In genomic region chr9:38363589-38363925, GRCh38 we compare ENCODE assay signal across 21 cellular contexts. TPM values are rescaled to one million over a fixed set of nuclear protein-coding genes. Genes with fewer than 3 reads are reported as not detected.
A peak's percentile ranks its signal among the peaks of the same experiment; 100 is the strongest.
DNase-seq lines count a peak whose midpoint lies in the region; ATAC-seq, FAIRE-seq and TF ChIP-seq lines count a peak whose summit lies in the region.
"Had no signal": no experiment of that assay in that cellular context is flagged by ENCODE, and none has a peak within 500 bp of the region (broad histone marks: within the 10 kb centered on the region; RNA-seq: fewer than 3 reads in every experiment).

No MANE protein-coding gene starts in this region.

- no peaks in the 10 kb centered on the region for H3F3A ChIP-seq in neural progenitor cell (ENCODE audit: low read depth)

- H3K36me3 Mint-ChIP-seq in chondrocyte (ENCODE audit: low read depth): no peaks in the 10 kb centered on the region
- H3K36me3 Mint-ChIP-seq in neural progenitor cell: no peaks in the 10 kb centered on the region

- FAIRE-seq in urothelium cell line (lab: Jason Lieb, UNC): peak; percentile 66

- H3K27me3 Mint-ChIP-seq in chondrocyte (ENCODE audit: low read depth) (no peaks in the 10 kb centered on the region), neural progenitor cell (ENCODE audit: insufficient read depth, low read depth) (peaks cover 13% of the 10 kb centered on the region)
- H3K27me3 Mint-ChIP-seq: activated naive CD8-positive, alpha-beta T cell treated with anti-CD3 and anti-CD28 coated beads, Interleukin-2, amount 50 U/mL, for 24 hours had no signal

- ATAC-seq in Panc1: peak; percentile 30; the same call in 1 of the 2 replicates

- H3K4me3 Mint-ChIP-seq in chondrocyte (ENCODE audit: unreplicated experiment) (no peak overlapping the region), neural progenitor cell (no peak overlapping the region)
- H3K4me3 Mint-ChIP-seq: nephron progenitor cell had no signal

- no peak overlapping the region for H3K9ac ChIP-seq in neural progenitor cell
- H3K9ac ChIP-seq: parathyroid adenoma had no signal

- no peaks in the 10 kb centered on the region for H3K79me2 ChIP-seq in neural progenitor cell (ENCODE audit: low read depth)
- H3K79me2 ChIP-seq: parathyroid adenoma had no signal

- no peak overlapping the region for H3K4me3 ChIP-seq in Panc1 (ENCODE audit: low read depth in 2 of 2, low read length in 2 of 2)
- no peak overlapping the region for H3K4me3 ChIP-seq in neural progenitor cell
- H3K4me3 ChIP-seq in MG63: no peak overlapping the region
- H3K4me3 ChIP-seq in adrenal gland: no peak overlapping the region
- H3K4me3 ChIP-seq: gastroesophageal sphincter, HAP-1, lower lobe of right lung, SJSA1, thyroid gland had no signal

- POLR2A ChIA-PET in Panc1 (lab: Charles Lee): no interaction called here

- TF ChIP-seq CTCF in Panc1 (IDR thresholded peaks at IDR 0.05) (no peak), chondrocyte (IDR thresholded peaks at IDR 0.05) (no peak), neural progenitor cell (IDR thresholded peaks at IDR 0.05) (no peak), adrenal gland (IDR thresholded peaks at IDR 0.05) (no peak)

- H3K27ac ChIP-seq in Panc1 (ENCODE audit: low read length) (no peak overlapping the region), neural progenitor cell (no peak overlapping the region), adrenal gland (no peak overlapping the region)
- H3K27ac ChIP-seq: lower lobe of right lung, parathyroid adenoma, SJSA1, spleen, thyroid gland had no signal

- no peaks in the 10 kb centered on the region for H3K36me3 ChIP-seq in Panc1 (ENCODE audit: control insufficient read depth, insufficient read depth, low read length)
- H3K36me3 ChIP-seq in neural progenitor cell: no peaks in the 10 kb centered on the region
- no peaks in the 10 kb centered on the region for H3K36me3 ChIP-seq in MG63
- no peaks in the 10 kb centered on the region for H3K36me3 ChIP-seq in adrenal gland (replicated peaks in 1 of 2)
- H3K36me3 ChIP-seq: gastroesophageal sphincter, HAP-1, lower lobe of right lung, SJSA1, spleen, thyroid gland had no signal

- H3K4me1 Mint-ChIP-seq in chondrocyte (ENCODE audit: low read depth): peaks cover 54% of the 10 kb centered on the region
- peaks cover 41% of the 10 kb centered on the region for H3K4me1 Mint-ChIP-seq in neural progenitor cell
- H3K4me1 Mint-ChIP-seq: activated naive CD8-positive, alpha-beta T cell treated with anti-CD3 and anti-CD28 coated beads, Interleukin-2, amount 50 U/mL, for 24 hours; stimulated activated naive CD8-positive, alpha-beta T cell treated with anti-CD3 and anti-CD28 coated beads, Interleukin-15, amount 100 ng/mL, for 72 hours had no signal

- CTCF ChIA-PET in Panc1 (lab: Charles Lee): interaction anchor here (0.7 kb wide), 1 partner anchor 61 kb away, joined by 5 read pairs; no protein-coding TSS in a partner anchor

- H2AFZ ChIP-seq in neural progenitor cell (replicated peaks): no peak overlapping the region
- H2AFZ ChIP-seq: parathyroid adenoma had no signal

- in situ Hi-C loops in Panc1 (cut with HindIII; ENCODE audit: low pct_unique_long_range_greater_than_20kb, low sequenced_read_pairs): no loop called here

- no peaks in the 10 kb centered on the region for H4K20me1 ChIP-seq in neural progenitor cell (ENCODE audit: low read depth)

- H3K27ac Mint-ChIP-seq in chondrocyte (ENCODE audit: unreplicated experiment) (peak overlapping the region; percentile 92), neural progenitor cell (peak overlapping the region; percentile 25)
- H3K27ac Mint-ChIP-seq: activated naive CD8-positive, alpha-beta T cell treated with anti-CD3 and anti-CD28 coated beads, Interleukin-2, amount 50 U/mL, for 24 hours; activated T-cell treated with anti-CD3 and anti-CD28 coated beads, Interleukin-2, amount 50 U/mL, for 24 hours; nephron progenitor cell had no signal

- H3K4me1 ChIP-seq in Panc1 (ENCODE audit: control insufficient read depth, insufficient read depth, low read length) (peaks cover 2% of the 10 kb centered on the region; the same call in 1 of the 2 replicates), neural progenitor cell (peaks cover 15% of the 10 kb centered on the region), adrenal gland (replicated peaks in 1 of 2) (peaks cover 0 to 6% of the 10 kb centered on the region in 2 donors)
- H3K4me1 ChIP-seq: parathyroid adenoma, SJSA1 had no signal

- H3K9me3 ChIP-seq in Panc1 (ENCODE audit: control insufficient read depth, insufficient read depth, low read depth, low read length): no peaks in the 10 kb centered on the region
- H3K9me3 ChIP-seq in neural progenitor cell (ENCODE audit: low read depth): no peaks in the 10 kb centered on the region
- H3K9me3 ChIP-seq in MG63: no peaks in the 10 kb centered on the region
- no peaks in the 10 kb centered on the region for H3K9me3 ChIP-seq in adrenal gland (replicated peaks in 1 of 3)
- H3K9me3 ChIP-seq: gastroesophageal sphincter, HAP-1, lower lobe of right lung, SJSA1, spleen, thyroid gland had no signal

- intact Hi-C loops in Panc1 (cut with micrococcal nuclease; ENCODE audit: unreplicated experiment) (loop anchor here (5.0 kb wide), 1 partner anchor 451 kb away; no protein-coding TSS in a partner anchor), adrenal gland (cut with DNase I) (loop anchor here (5.0 to 10.0 kb wide), 2 partner anchors 276 to 449 kb away; no protein-coding TSS in a partner anchor)

- H3K4me2 ChIP-seq in neural progenitor cell: no peak overlapping the region

- H3K27me3 ChIP-seq in Panc1 (ENCODE audit: control insufficient read depth, insufficient read depth, low read length): no peaks in the 10 kb centered on the region
- H3K27me3 ChIP-seq in neural progenitor cell: no peaks in the 10 kb centered on the region
- no peaks in the 10 kb centered on the region; the same call in 1 of the 2 replicates for H3K27me3 ChIP-seq in MG63
- H3K27me3 ChIP-seq in adrenal gland: no peaks in the 10 kb centered on the region
- H3K27me3 ChIP-seq: gastroesophageal sphincter, SJSA1, spleen, thyroid gland had no signal

- TF ChIP-seq POLR2A in adrenal gland (IDR thresholded peaks at IDR 0.05): no peak

- 63 to 75% (median 66%) methylated on average over 5 of the region's 5 CpGs for WGBS in adrenal gland, 4 donors

- H3K9me3 Mint-ChIP-seq in chondrocyte (ENCODE audit: low read depth) (no peaks in the 10 kb centered on the region), neural progenitor cell (no peaks in the 10 kb centered on the region)
- H3K9me3 Mint-ChIP-seq: activated naive CD8-positive, alpha-beta T cell treated with anti-CD3 and anti-CD28 coated beads, Interleukin-2, amount 50 U/mL, for 24 hours; activated T-cell treated with anti-CD3 and anti-CD28 coated beads, Interleukin-2, amount 50 U/mL, for 24 hours; nephron progenitor cell; stimulated activated naive CD8-positive, alpha-beta T cell treated with anti-CD3 and anti-CD28 coated beads, Interleukin-15, amount 100 ng/mL, for 72 hours had no signal

- DNase-seq in Panc1 (ENCODE audit: low read depth, low spot score) (no peak), chondrocyte (ENCODE audit: low spot score) (no peak), neural progenitor cell (ENCODE audit: low spot score) (no peak), urothelium cell line (ENCODE audit: low spot score) (no peak), MG63 (no peak), iPS-NIHi11 (ENCODE audit: low spot score) (no peak), adrenal gland (no peak)
- DNase-seq: activated CD4-positive, alpha-beta T cell treated with anti-CD3 and anti-CD28 coated beads, Interleukin-2, amount 50 U/mL, for 1 hour; activated CD4-positive, CD25-positive, alpha-beta regulatory T cell; activated gamma-delta T cell treated with Interleukin-2 at 50 U/mL for 16 hours; activated naive CD8-positive, alpha-beta T cell treated with anti-CD3 and anti-CD28 coated beads, Interleukin-2, amount 50 U/mL, for 24 hours; activated T-cell treated with anti-CD3 and anti-CD28 coated beads, Interleukin-2, amount 50 U/mL, for 24 hours; lower lobe of right lung; spleen had no signal

- no TSS peak for BruUV-seq in Panc1 (replicated peaks; lab: Mats Ljungman, UMichigan)

RNA-seq across cellular contexts. Expression of gene ALDH1B1, which starts 28.9 kb away (rescaled TPM):
- total RNA-seq in Panc1 (2021; ENCODE audit: unreplicated experiment) (34.2 TPM), chondrocyte (36.8 to 74.6 TPM (median 74.2 TPM) in 3 replicates), neural progenitor cell (ENCODE audit: low replicate concordance) (32.9 and 44.0 TPM in 2 replicates), adrenal gland (10 to 100 TPM; 15.5 to 46.8 (median 19.3) TPM)
- polyA plus RNA-seq in Panc1 (2012; ENCODE audit: insufficient read length): 21.1 TPM
- total RNA-seq in MG63 (2014; rRNA removed; shearing (Covaris generic); ENCODE audit: low replicate concordance): 61.3 and 79.0 TPM in 2 replicates
- polyA plus RNA-seq in adrenal gland: 10 to 100 TPM in 1 of 3 donors, 1 to 10 TPM in 2; 4.4 to 41.4 (median 6.2) TPM
